Comparison of ENCODE assay signal across 11 cellular contexts in genomic region chr11:128448487-128448886, GRCh38.
A peak's percentile ranks its signal among the peaks of the same experiment; 100 is the strongest.
DNase-seq lines count a peak whose midpoint lies in the region; ATAC-seq, FAIRE-seq and TF ChIP-seq lines count a peak whose summit lies in the region.
"Had no signal": no experiment of that assay in that cellular context is flagged by ENCODE, and none has a peak within 500 bp of the region (broad histone marks: within the 10 kb centered on the region; RNA-seq: fewer than 3 reads in every experiment).

No MANE protein-coding gene starts in this region.

- H4K20me1 ChIP-seq in HCT116 (ENCODE audit: insufficient read depth), result no peaks in the 10 kb centered on the region

- H3K36me3 ChIP-seq in HCT116 (ENCODE audit: control insufficient read depth in 1 of 2, insufficient read depth in 2 of 2, low read length in 2 of 2) (no peaks in the 10 kb centered on the region), small intestine (ENCODE audit: control insufficient read depth in 2 of 2, insufficient read depth in 2 of 2, low read length in 2 of 2) (no peaks in the 10 kb centered on the region)

- H3K9me3 ChIP-seq in HCT116 (ENCODE audit: control insufficient read depth in 1 of 2, insufficient read depth in 1 of 2, low read depth in 1 of 2, low read length in 2 of 2) (no peaks in the 10 kb centered on the region), small intestine (ENCODE audit: control insufficient read depth, low read depth) (no peaks in the 10 kb centered on the region)

- no peaks in the 10 kb centered on the region for H3K79me2 ChIP-seq in HCT116 (ENCODE audit: insufficient read depth, low read length)

- no peak for TF ChIP-seq POLR2A in HCT116 (IDR thresholded peaks at IDR 0.05; ENCODE audit: borderline replicate concordance, extremely low read depth, insufficient read depth, insufficient read length)

- H3K4me2 ChIP-seq in HCT116 (ENCODE audit: low read length), result peak overlapping the region; percentile 84

- peaks cover 0 to 20% (median 3%) of the 10 kb centered on the region in 9 donors for H3K9me3 Mint-ChIP-seq in naive thymus-derived CD8-positive, alpha-beta T cell

- peak overlapping the region; percentile 80 for H2AFZ ChIP-seq in HCT116 (ENCODE audit: low read depth, low read length, poor library complexity, severe bottlenecking)

- peaks cover 22 to 59% (median 42%) of the 10 kb centered on the region in 4 donors for H3K4me1 Mint-ChIP-seq in naive thymus-derived CD8-positive, alpha-beta T cell

- H3K36me3 Mint-ChIP-seq in naive thymus-derived CD8-positive, alpha-beta T cell, result peaks cover 0 to 10% (median 0%) of the 10 kb centered on the region in 3 donors
- H3K36me3 Mint-ChIP-seq: T-cell had no signal

- peak overlapping the region in 3 of 10 donors; percentile 23 to 79 (median 52) for H3K27ac Mint-ChIP-seq in naive thymus-derived CD8-positive, alpha-beta T cell

- H3K27me3 ChIP-seq in HCT116 (ENCODE audit: insufficient read depth, low read length), result no peaks in the 10 kb centered on the region
- no peaks in the 10 kb centered on the region for H3K27me3 ChIP-seq in small intestine (ENCODE audit: control insufficient read depth in 2 of 2, insufficient read depth in 2 of 2, low read length in 2 of 2)

- peak; percentile 96 for ATAC-seq in HCT116
- no peak for ATAC-seq in naive thymus-derived CD8-positive, alpha-beta T cell
- no peak for ATAC-seq in GM18907 (IDR thresholded peaks at IDR 0.05; ENCODE audit: unreplicated experiment)
- ATAC-seq: T-cell had no signal

- RAD21 ChIA-PET in HCT116 (lab: Charles Lee; ENCODE audit: low non-redundant PET in 1 of 2, low total read pairs in 2 of 2, uncharacterized antibody in 2 of 2, unreplicated experiment in 2 of 2), result interaction anchor here in 1 of 2 experiments (0.7 kb wide), 1 partner anchor 35 kb away, joined by 4 read pairs; no protein-coding TSS in a partner anchor

- no peaks in the 10 kb centered on the region for H3K27me3 Mint-ChIP-seq in naive thymus-derived CD8-positive, alpha-beta T cell
- H3K27me3 Mint-ChIP-seq: T-cell had no signal

- no TSS peak for BruUV-seq in HCT116 (replicated peaks; lab: Mats Ljungman, UMichigan)

- POLR2A ChIA-PET in HCT116 (lab: Charles Lee) (interaction anchor here (1.3 to 1.4 kb wide), 2 partner anchors 48 to 63 kb away, joined by 3 to 4 read pairs; no protein-coding TSS in a partner anchor), RWPE1 (lab: Yijun Ruan, JAX; ENCODE audit: low non-redundant PET) (no interaction called here)
- POLR2A ChIA-PET in naive thymus-derived CD8-positive, alpha-beta T cell (lab: Charles Lee), result interaction anchor here (0.7 to 1.5 kb wide), 4 partner anchors 12 to 66 kb away, joined by 3 to 4 read pairs (median 3); no protein-coding TSS in a partner anchor

- H3K4me3 ChIP-seq in HCT116 (replicated peaks in 1 of 2; ENCODE audit: low read depth in 1 of 2, low read length in 2 of 2), result peak overlapping the region; percentile 0 to 51; a peak in 2 of 4 replicates
- no peak overlapping the region for H3K4me3 ChIP-seq in fibroblast of mammary gland (ENCODE audit: control insufficient read depth, low read depth, low read length)
- no peak overlapping the region for H3K4me3 ChIP-seq in small intestine (ENCODE audit: low read depth in 1 of 2, low read length in 2 of 2)
- H3K4me3 ChIP-seq: skin epidermis had no signal

- H3K4me1 ChIP-seq in HCT116 (ENCODE audit: control insufficient read depth in 1 of 2, insufficient read depth in 2 of 2, low read length in 2 of 2) (peaks cover 14 to 36% of the 10 kb centered on the region in 2 experiments), small intestine (ENCODE audit: control insufficient read depth in 2 of 2, insufficient read depth in 1 of 2, low read depth in 1 of 2, low read length in 1 of 2) (peaks cover 5 to 9% of the 10 kb centered on the region in 2 donors)

- H3K27ac ChIP-seq in HCT116 (ENCODE audit: low read depth, low read length) (peak overlapping the region; percentile 23; the same call in 1 of the 2 replicates), RWPE1 (peak overlapping the region; percentile 49), small intestine (ENCODE audit: low read depth in 1 of 2, low read length in 1 of 2) (peak overlapping the region; percentile 91 to 92)

- WGBS in small intestine, 3 donors, result 16 to 59% (median 33%) methylated on average over 4 of the region's 4 CpGs

- TF ChIP-seq RAD21 in HCT116 (IDR thresholded peaks at IDR 0.05; ENCODE audit: low read depth), result peak; percentile 69

- FAIRE-seq in small intestine (lab: Jason Lieb, UNC), result peak; percentile 85

- H3K4me3 Mint-ChIP-seq in naive thymus-derived CD8-positive, alpha-beta T cell, result peak overlapping the region in 2 of 10 donors; percentile 26 to 31
- H3K4me3 Mint-ChIP-seq: T-cell had no signal

- DNase-seq in HCT116 (ENCODE audit: low read depth, low spot score) (peak; percentile 95), RWPE1 (ENCODE audit: low spot score) (peak; percentile 90), fibroblast of mammary gland (ENCODE audit: low read depth) (peak; percentile 58), small intestine (peak; percentile 99), 8988T (no peak)
- no peak for DNase-seq in naive thymus-derived CD8-positive, alpha-beta T cell
- DNase-seq: activated naive CD4-positive, alpha-beta T cell; head of caudate nucleus; T-cell had no signal

- peak overlapping the region; percentile 62 for H3K9ac ChIP-seq in HCT116 (ENCODE audit: low read length)

- H3K9me2 ChIP-seq in HCT116 (ENCODE audit: insufficient read depth), result no peaks in the 10 kb centered on the region

- intact Hi-C loops in HCT116 (cut with micrococcal nuclease), result loop anchor here (2.0 to 5.0 kb wide), 3 partner anchors 48 to 241 kb away; no protein-coding TSS in a partner anchor

- CTCF ChIA-PET in HCT116 (lab: Charles Lee), result interaction anchor here (0.8 kb wide), 1 partner anchor 11 kb away, joined by 3 read pairs; no protein-coding TSS in a partner anchor
- CTCF ChIA-PET in RWPE1 (lab: Yijun Ruan, JAX), result interaction anchor here (0.6 to 1.3 kb wide), 8 partner anchors 10 to 306 kb away, joined by 3 to 5 read pairs (median 3); no protein-coding TSS in a partner anchor

- TF ChIP-seq CTCF in HCT116 (IDR thresholded peaks at IDR 0.05 in 2 of 3, conservative IDR thresholded peaks at IDR 0.05 in 1 of 3; ENCODE audit: borderline replicate concordance in 1 of 3, insufficient read depth in 1 of 3, low read depth in 2 of 3, low read length in 2 of 3) (no peak), RWPE1 (conservative IDR thresholded peaks at IDR 0.05; ENCODE audit: low read depth) (peak; percentile 33; the same call in 1 of the 2 replicates), fibroblast of mammary gland (conservative IDR thresholded peaks at IDR 0.05; ENCODE audit: control insufficient read depth, insufficient read depth, low read depth, low read length) (no peak)

TF ChIP-seq in HCT116, 20 proteins besides CTCF, POLR2A, EP300 and RAD21 (continues in another document):
- TF ChIP-seq YY1 (IDR thresholded peaks at IDR 0.05; ENCODE audit: extremely low read depth, insufficient replicate concordance, low read depth, low read length) (peak; percentile 59), JUND (IDR thresholded peaks at IDR 0.05) (peak; percentile 95), CEBPB (IDR thresholded peaks at IDR 0.05; ENCODE audit: low read depth) (no peak), EGR1 (IDR thresholded peaks at IDR 0.05; ENCODE audit: low read depth) (no peak), ZNF274 (IDR thresholded peaks at IDR 0.05; ENCODE audit: low read depth, low read length) (no peak), SP1 (IDR thresholded peaks at IDR 0.05; ENCODE audit: low read depth) (peak; percentile 93), FOSL1 (IDR thresholded peaks at IDR 0.05; ENCODE audit: low read depth) (peak; percentile 97), ELF1 (IDR thresholded peaks at IDR 0.05; ENCODE audit: borderline replicate concordance, low read depth) (no peak), TCF7L2 (IDR thresholded peaks at IDR 0.05; ENCODE audit: borderline replicate concordance, extremely low read depth, insufficient read depth, insufficient read length) (no peak), ATF3 (IDR thresholded peaks at IDR 0.05) (no peak), POLR2AphosphoS5 (IDR thresholded peaks at IDR 0.05; ENCODE audit: low read depth, low read length) (peak; percentile 69), EZH2phosphoT487 (IDR thresholded peaks at IDR 0.05; ENCODE audit: borderline replicate concordance) (no peak), REST (IDR thresholded peaks at IDR 0.05; ENCODE audit: low read depth) (no peak), SRF (IDR thresholded peaks at IDR 0.05; ENCODE audit: low read depth) (peak; percentile 56; the same call in 1 of the 2 replicates), CBX3 (IDR thresholded peaks at IDR 0.05; ENCODE audit: low read depth) (peak; percentile 87; the same call in 1 of the 2 replicates)

Comparison
In these comparisons a context has a peak if more than half of its experiments do, and no peak if none do; other contexts are left out.
1. DNase-seq: peak in HCT116 (single experiment), RWPE1 (single experiment), fibroblast of mammary gland (single experiment) and small intestine (single experiment); none in naive thymus-derived CD8-positive, alpha-beta T cell (0 of 10) and 8988T (single experiment).
2. H3K27ac ChIP-seq: peak in every context shown above with its lines; median percentile 92 in small intestine; 49 in RWPE1; 23 in HCT116.
3. H3K4me3 ChIP-seq: peak in HCT116 (2 of 2); none in fibroblast of mammary gland (single experiment) and small intestine (0 of 2).